ENCODE assay signal across 9 cellular contexts in the genomic region with DNA sequence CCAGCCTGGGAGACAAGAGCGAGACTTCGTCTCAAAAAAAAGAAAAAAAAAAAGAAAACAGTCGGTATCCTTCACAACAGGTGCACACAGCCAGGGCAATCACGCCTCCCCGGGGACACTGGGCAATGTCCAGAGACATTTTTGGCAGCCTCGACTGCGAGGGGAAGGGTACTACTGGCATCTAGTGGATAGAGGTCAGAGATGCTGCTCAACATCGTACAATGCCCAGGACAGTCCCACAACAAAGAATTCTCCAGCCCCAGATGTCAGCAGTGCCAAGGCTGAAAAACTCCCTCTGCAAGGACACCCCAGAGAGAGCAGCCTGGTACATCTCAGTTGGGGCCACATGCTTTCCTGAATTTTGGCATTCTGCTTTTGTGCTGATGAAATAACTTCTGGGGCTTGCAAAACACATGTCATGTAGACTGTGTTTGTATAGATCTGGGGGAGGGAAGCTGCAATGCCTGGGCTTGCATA. TPM values are rescaled to one million over a fixed set of nuclear protein-coding genes. Genes with fewer than 3 reads are reported as not detected.
A peak's percentile ranks its signal among the peaks of the same experiment; 100 is the strongest.
DNase-seq lines count a peak whose midpoint lies in the region; ATAC-seq and TF ChIP-seq lines count a peak whose summit lies in the region.
"Had no signal": no experiment of that assay in that cellular context is flagged by ENCODE, and none has a peak within 500 bp of the region (broad histone marks: within the 10 kb centered on the region; RNA-seq: fewer than 3 reads in every experiment).

No MANE protein-coding gene starts in this region.

- H3K9me3 Mint-ChIP-seq in stimulated activated naive CD8-positive, alpha-beta T cell treated with anti-CD3 and anti-CD28 coated beads, Interleukin-15, amount 100 ng/mL, for 72 hours: no peaks in the 10 kb centered on the region
- H3K9me3 Mint-ChIP-seq: CD8-positive, alpha-beta memory T cell had no signal

- ATAC-seq in heart left ventricle: peak; percentile 57 to 79 (median 64)
- ATAC-seq in upper lobe of right lung: peak; percentile 73
- no peak for ATAC-seq in stimulated activated naive CD8-positive, alpha-beta T cell treated with anti-CD3 and anti-CD28 coated beads, Interleukin-15, amount 100 ng/mL, for 72 hours

- H3K27me3 Mint-ChIP-seq in stimulated activated naive CD8-positive, alpha-beta T cell treated with anti-CD3 and anti-CD28 coated beads, Interleukin-15, amount 100 ng/mL, for 72 hours: no peaks in the 10 kb centered on the region

- H3K4me3 ChIP-seq in SK-N-MC (no peak overlapping the region), heart left ventricle (no peak overlapping the region), upper lobe of right lung (no peak overlapping the region)

- DNase-seq in NOMO-1 (lab: John Stamatoyannopoulos, UW; ENCODE audit: unreplicated experiment in 2 of 2) (peak; percentile 20 to 33), NOMO-1 treated with dmso at 0.1 percent for 144 hours (lab: John Stamatoyannopoulos, UW; ENCODE audit: unreplicated experiment) (no peak), SK-N-MC (ENCODE audit: low read depth, low spot score) (peak; percentile 52), heart left ventricle (peak in 3 of 5 donors; percentile 44 to 67 (median 50)), upper lobe of right lung (no peak), NCI-H510A treated with DMSO at 0.1 percent for 48 hours (lab: John Stamatoyannopoulos, UW) (no peak)
- DNase-seq in stimulated activated naive CD8-positive, alpha-beta T cell treated with anti-CD3 and anti-CD28 coated beads, Interleukin-15, amount 100 ng/mL, for 72 hours: no peak
- no peak for DNase-seq in stimulated activated naive CD4-positive, alpha-beta T cell treated with Interleukin-2 at 50 U/mL for 16 hours (lab: John Stamatoyannopoulos, UW)
- DNase-seq: CD8-positive, alpha-beta memory T cell had no signal

- no peaks in the 10 kb centered on the region for H3K9me3 ChIP-seq in SK-N-MC (ENCODE audit: low read depth, low read length)
- no peaks in the 10 kb centered on the region for H3K9me3 ChIP-seq in heart left ventricle
- H3K9me3 ChIP-seq in upper lobe of right lung: no peaks in the 10 kb centered on the region

- WGBS in heart left ventricle, 4 donors: 39 to 46% (median 40%) methylated on average over 8 of the region's 8 CpGs

- no peak overlapping the region for H3K4me3 Mint-ChIP-seq in stimulated activated naive CD8-positive, alpha-beta T cell treated with anti-CD3 and anti-CD28 coated beads, Interleukin-15, amount 100 ng/mL, for 72 hours
- H3K4me3 Mint-ChIP-seq: CD8-positive, alpha-beta memory T cell had no signal

- TF ChIP-seq CTCF in heart left ventricle (IDR thresholded peaks at IDR 0.05): peak in 11 of 12 donors; percentile 19 to 62 (median 48)
- peak; percentile 40 for TF ChIP-seq CTCF in upper lobe of right lung (IDR thresholded peaks at IDR 0.05)

- H3K27ac ChIP-seq in SK-N-MC: peak overlapping the region; percentile 82
- H3K27ac ChIP-seq in heart left ventricle: peak overlapping the region in 1 of 12 donors; percentile 56
- no peak overlapping the region for H3K27ac ChIP-seq in upper lobe of right lung

- TF ChIP-seq POLR2A in heart left ventricle (IDR thresholded peaks at IDR 0.05): no peak

- peaks cover 0 to 9% (median 0%) of the 10 kb centered on the region in 12 donors for H3K4me1 ChIP-seq in heart left ventricle
- H3K4me1 ChIP-seq in upper lobe of right lung: peaks cover 10% of the 10 kb centered on the region

- intact Hi-C loops in heart left ventricle (cut with DNase I): loop anchor here in 6 of 10 donors (1.0 to 5.0 kb wide), 3 partner anchors 34 to 36 kb away; no protein-coding TSS in a partner anchor
- intact Hi-C loops in upper lobe of right lung (cut with DNase I): no loop called here

- H3K27me3 ChIP-seq in heart left ventricle (no peaks in the 10 kb centered on the region), upper lobe of right lung (no peaks in the 10 kb centered on the region)

- H3K36me3 ChIP-seq in SK-N-MC (ENCODE audit: insufficient read depth, low read length) (peaks cover 38% of the 10 kb centered on the region; the same call in 1 of the 2 replicates), heart left ventricle (peaks cover 0 to 96% (median 79%) of the 10 kb centered on the region in 9 donors), upper lobe of right lung (peaks cover 92% of the 10 kb centered on the region)

- no peaks in the 10 kb centered on the region for H3K4me1 Mint-ChIP-seq in stimulated activated naive CD8-positive, alpha-beta T cell treated with anti-CD3 and anti-CD28 coated beads, Interleukin-15, amount 100 ng/mL, for 72 hours
- H3K4me1 Mint-ChIP-seq: CD8-positive, alpha-beta memory T cell had no signal

- peak overlapping the region; percentile 65 for H3K9ac ChIP-seq in SK-N-MC (ENCODE audit: insufficient read length)

- no peak overlapping the region for H3K27ac Mint-ChIP-seq in stimulated activated naive CD8-positive, alpha-beta T cell treated with anti-CD3 and anti-CD28 coated beads, Interleukin-15, amount 100 ng/mL, for 72 hours

RNA-seq across cellular contexts. Expression of a gene that starts 21.5 kb away (rescaled TPM):
- 100 to 1,000 TPM; 176 to 303 (median 260) TPM for total RNA-seq in heart left ventricle
- 100 to 1,000 TPM; 135 to 176 TPM for polyA plus RNA-seq in heart left ventricle
- total RNA-seq in upper lobe of right lung: 329 TPM

RNA-seq across cellular contexts. Expression of a gene that starts 53.8 kb away (rescaled TPM):
- 10 to 100 TPM; 20.2 to 28.7 (median 25.2) TPM for total RNA-seq in heart left ventricle
- polyA plus RNA-seq in heart left ventricle: 10 to 100 TPM in 1 of 2 donors, 1 to 10 TPM in 1; 8.0 to 27.5 TPM
- 48.9 TPM for total RNA-seq in upper lobe of right lung

Comparison
In these comparisons a context has a peak if more than half of its experiments do, and no peak if none do; other contexts are left out.
1. DNase-seq: peak in NOMO-1 (2 of 2), SK-N-MC (single experiment) and heart left ventricle (3 of 5); none in NOMO-1 treated with dmso at 0.1 percent for 144 hours (single experiment), upper lobe of right lung (single experiment), NCI-H510A treated with DMSO at 0.1 percent for 48 hours (single experiment), stimulated activated naive CD8-positive, alpha-beta T cell treated with anti-CD3 and anti-CD28 coated beads, Interleukin-15, amount 100 ng/mL, for 72 hours (0 of 2) and stimulated activated naive CD4-positive, alpha-beta T cell treated with Interleukin-2 at 50 U/mL for 16 hours (single experiment).